ENCODE assay signal across 12 cellular contexts in the genomic region with DNA sequence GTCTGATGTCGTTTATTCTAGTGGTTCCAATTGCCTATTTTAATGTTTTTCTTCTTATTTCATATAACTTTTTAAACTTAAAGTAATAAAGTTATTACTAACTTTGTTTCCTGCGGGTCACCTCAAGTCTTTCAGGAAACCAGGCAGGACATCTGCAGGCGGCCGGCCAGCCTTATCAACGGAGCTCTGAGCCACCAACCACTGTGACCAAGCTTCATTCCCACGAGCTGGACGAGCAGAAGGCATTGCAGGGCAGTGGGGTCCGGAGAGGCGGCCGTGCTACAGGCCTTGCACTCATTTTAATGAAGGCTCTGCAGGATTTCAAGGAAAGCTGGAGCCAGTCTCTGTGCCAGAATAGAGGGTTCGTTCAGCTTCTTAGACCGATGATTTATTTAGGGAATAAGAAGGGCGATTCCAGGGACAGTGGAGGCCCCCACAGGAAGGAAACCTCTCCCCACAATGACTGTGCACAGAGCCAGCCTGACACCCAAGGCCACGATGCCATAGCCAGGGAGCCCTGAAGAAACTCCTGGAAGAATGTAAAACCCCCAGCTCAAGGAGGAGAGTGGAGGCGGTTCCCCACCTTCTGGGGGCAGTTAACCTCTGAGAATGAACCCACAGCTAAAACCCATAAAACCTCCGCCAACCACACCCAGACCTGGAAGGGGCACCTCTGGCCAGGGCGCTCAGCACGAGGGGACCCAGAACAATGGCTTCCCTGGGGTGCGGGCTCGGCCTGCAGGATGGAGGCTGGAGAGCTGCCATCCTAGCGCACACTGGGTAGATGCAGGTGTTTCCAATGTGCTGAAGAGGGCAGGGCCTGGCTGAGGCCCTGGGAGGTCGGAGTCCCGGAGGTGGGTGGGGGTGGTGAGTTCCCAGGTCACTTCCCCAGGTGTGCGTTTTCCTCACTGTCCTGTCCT.
DNase-seq lines count a peak whose midpoint lies in the region; ATAC-seq and TF ChIP-seq lines count a peak whose summit lies in the region.
"Had no signal": no experiment of that assay in that cellular context is flagged by ENCODE, and none has a peak within 500 bp of the region (broad histone marks: within the 10 kb centered on the region; RNA-seq: fewer than 3 reads in every experiment).

No MANE protein-coding gene starts in this region.

- no peak overlapping the region for H3K27ac Mint-ChIP-seq in activated naive CD8-positive, alpha-beta T cell treated with anti-CD3 and anti-CD28 coated beads, Interleukin-2, amount 10 ng/mL, durations not matched to agents 7 days and 5 days
- peak overlapping the region in 5 of 6 donors; percentile 22 to 82 (median 65) for H3K27ac Mint-ChIP-seq in naive B cell

- H3K9me3 Mint-ChIP-seq in activated naive CD8-positive, alpha-beta T cell treated with anti-CD3 and anti-CD28 coated beads, Interleukin-2, amount 10 ng/mL, durations not matched to agents 7 days and 5 days = no peaks in the 10 kb centered on the region
- no peaks in the 10 kb centered on the region for H3K9me3 Mint-ChIP-seq in naive B cell

- no peaks in the 10 kb centered on the region for H3K79me2 ChIP-seq in mesendoderm (ENCODE audit: control insufficient read depth, insufficient read depth, low read length)

- H4K5ac ChIP-seq in IMR-90 (ENCODE audit: low read depth, low read length) = no peak overlapping the region
- H4K5ac ChIP-seq in mesendoderm (ENCODE audit: low read length) = no peak overlapping the region

- peak; percentile 29 for DNase-seq in CMK (ENCODE audit: low read depth)
- no peak for DNase-seq in IMR-90
- DNase-seq in activated naive CD8-positive, alpha-beta T cell treated with anti-CD3 and anti-CD28 coated beads, Interleukin-2, amount 10 ng/mL, durations not matched to agents 7 days and 5 days = no peak
- DNase-seq in naive B cell = no peak
- no peak for DNase-seq in mesendoderm
- no peak for DNase-seq in NCI-H1048 (lab: John Stamatoyannopoulos, UW)
- DNase-seq in A673 (ENCODE audit: low spot score) = no peak
- DNase-seq: NCI-H2029 treated with DMSO at 0.1 percent for 48 hours; posterior cingulate gyrus; stimulated activated CD4-positive, alpha-beta T cell treated with anti-CD3 and anti-CD28 coated beads, Interleukin-4, amount 100 ng/mL, for 4 hours; testis had no signal

- WGBS in IMR-90 (ENCODE audit: extremely low coverage in 2 of 2, insufficient read length in 1 of 2), 2 experiments = 100% methylated on average over 1 of the region's 24 CpGs; no CpG with 5 or more reads in 1 of the 2 experiments
- no CpG with 5 or more reads among the region's 24 CpGs for WGBS in mesendoderm (ENCODE audit: extremely low coverage, insufficient coverage, low lambda C conversion rate)

- H3K4me1 Mint-ChIP-seq in activated naive CD8-positive, alpha-beta T cell treated with anti-CD3 and anti-CD28 coated beads, Interleukin-2, amount 10 ng/mL, durations not matched to agents 7 days and 5 days = peaks cover 3% of the 10 kb centered on the region
- H3K4me1 Mint-ChIP-seq in naive B cell = peaks cover 31 to 51% (median 49%) of the 10 kb centered on the region in 3 donors

- H3K27me3 Mint-ChIP-seq in activated naive CD8-positive, alpha-beta T cell treated with anti-CD3 and anti-CD28 coated beads, Interleukin-2, amount 10 ng/mL, durations not matched to agents 7 days and 5 days = no peaks in the 10 kb centered on the region
- no peaks in the 10 kb centered on the region for H3K27me3 Mint-ChIP-seq in naive B cell

- in situ Hi-C loops in IMR-90 (cut with MboI; ENCODE audit: low sequenced_read_pairs) = no loop called here

- BruUV-seq in IMR-90 (replicated peaks; lab: Mats Ljungman, UMichigan) = no TSS peak
- BruUV-seq in A673 (replicated peaks; lab: Mats Ljungman, UMichigan) = no TSS peak

- H2BK5ac ChIP-seq in IMR-90 (ENCODE audit: low read depth, low read length, poor library complexity, severe bottlenecking) (no peak overlapping the region), mesendoderm (ENCODE audit: low read length) (no peak overlapping the region)

- no peak overlapping the region for H3K4me3 Mint-ChIP-seq in activated naive CD8-positive, alpha-beta T cell treated with anti-CD3 and anti-CD28 coated beads, Interleukin-2, amount 10 ng/mL, durations not matched to agents 7 days and 5 days
- H3K4me3 Mint-ChIP-seq in naive B cell = peak overlapping the region in 3 of 8 donors; percentile 19 to 47 (median 35)

- peaks cover 11% of the 10 kb centered on the region for H3K4me1 ChIP-seq in IMR-90 (ENCODE audit: control insufficient read depth, insufficient read depth, low read length)
- peaks cover 2% of the 10 kb centered on the region for H3K4me1 ChIP-seq in mesendoderm (ENCODE audit: control insufficient read depth, low read depth, low read length)
- no peaks in the 10 kb centered on the region for H3K4me1 ChIP-seq in A673 (ENCODE audit: insufficient read depth, low read length, poor library complexity, severe bottlenecking)

- ATAC-seq in IMR-90 (ENCODE audit: low read depth) (no peak), naive B cell (ENCODE audit: low read depth in 2 of 2) (peak in 1 of 2 donors; percentile 11), esophagus mucosa (no peak)
- ATAC-seq in activated naive CD8-positive, alpha-beta T cell treated with anti-CD3 and anti-CD28 coated beads, Interleukin-2, amount 10 ng/mL, durations not matched to agents 7 days and 5 days (ENCODE audit: low read depth) = peak; percentile 19

- H3K4me3 ChIP-seq in IMR-90 (ENCODE audit: insufficient read depth, low read depth, low read length) = no peak overlapping the region
- no peak overlapping the region for H3K4me3 ChIP-seq in mesendoderm (ENCODE audit: low read length)
- H3K4me3 ChIP-seq in A673 (ENCODE audit: low read depth, low read length, poor library complexity, severe bottlenecking) = no peak overlapping the region
- H3K4me3 ChIP-seq: testis had no signal

- H3K56ac ChIP-seq in IMR-90 (ENCODE audit: extremely low read depth, insufficient read depth, low read length) (no peak overlapping the region), mesendoderm (ENCODE audit: low read length) (no peak overlapping the region)

- no peak overlapping the region for H3K23ac ChIP-seq in IMR-90 (ENCODE audit: low read depth, low read length)
- H3K23ac ChIP-seq in mesendoderm (ENCODE audit: low read length) = no peak overlapping the region

- dilution Hi-C loops in IMR-90 (cut with HindIII; ENCODE audit: low sequenced_read_pairs, unreplicated experiment) = no loop called here

- H3K9ac ChIP-seq in IMR-90 (ENCODE audit: low read depth, low read length) (no peak overlapping the region), mesendoderm (ENCODE audit: low read length) (no peak overlapping the region)

- no peak overlapping the region for H2AK9ac ChIP-seq in IMR-90 (replicated peaks; ENCODE audit: low read depth, low read length, poor library complexity)

- H3K27me3 ChIP-seq in IMR-90 (ENCODE audit: control insufficient read depth, insufficient read depth, low read length) = no peaks in the 10 kb centered on the region
- H3K27me3 ChIP-seq in mesendoderm (ENCODE audit: insufficient read depth, low read length, poor library complexity) = no peaks in the 10 kb centered on the region
- no peaks in the 10 kb centered on the region for H3K27me3 ChIP-seq in A673 (replicated peaks; ENCODE audit: insufficient read depth, low read depth, low read length, poor library complexity)
- H3K27me3 ChIP-seq: testis had no signal

- POLR2A ChIA-PET in IMR-90 (lab: Charles Lee; ENCODE audit: unreplicated experiment) = no interaction called here
- POLR2A ChIA-PET in activated naive CD8-positive, alpha-beta T cell treated with anti-CD3 and anti-CD28 coated beads, Interleukin-2, amount 10 ng/mL, durations not matched to agents 7 days and 5 days (lab: Charles Lee) = no interaction called here
- POLR2A ChIA-PET in A673 (lab: Charles Lee; ENCODE audit: low non-redundant PET) = no interaction called here

- no peak overlapping the region; the same call in 1 of the 2 replicates for H3K27ac ChIP-seq in IMR-90 (ENCODE audit: insufficient read depth, low read length)
- no peak overlapping the region for H3K27ac ChIP-seq in mesendoderm (ENCODE audit: low read depth, low read length)
- H3K27ac ChIP-seq in A673 (ENCODE audit: low read depth, low read length, poor library complexity, severe bottlenecking) = no peak overlapping the region
- H3K27ac ChIP-seq: testis had no signal

- H3K36me3 ChIP-seq in IMR-90 (ENCODE audit: control insufficient read depth, insufficient read depth, low read length) = peaks cover 31% of the 10 kb centered on the region
- no peaks in the 10 kb centered on the region for H3K36me3 ChIP-seq in mesendoderm (ENCODE audit: control insufficient read depth, insufficient read depth, low read length)
- peaks cover 3% of the 10 kb centered on the region for H3K36me3 ChIP-seq in A673 (ENCODE audit: insufficient read depth, low read length, poor library complexity, severe bottlenecking)

- H3K9me3 ChIP-seq in IMR-90 (ENCODE audit: control insufficient read depth, insufficient read depth, low read length) (no peaks in the 10 kb centered on the region), A673 (ENCODE audit: low read depth, low read length, poor library complexity, severe bottlenecking) (no peaks in the 10 kb centered on the region)
- H3K9me3 ChIP-seq: testis had no signal

- no peak overlapping the region for H2BK15ac ChIP-seq in IMR-90 (ENCODE audit: low read depth, low read length)
- no peak overlapping the region for H2BK15ac ChIP-seq in mesendoderm (replicated peaks; ENCODE audit: low read depth)

- H3K18ac ChIP-seq in IMR-90 (ENCODE audit: low read depth, low read length) (no peak overlapping the region), mesendoderm (ENCODE audit: low read length) (no peak overlapping the region)

- no peak for TF ChIP-seq RAD21 in IMR-90 (IDR thresholded peaks at IDR 0.05; ENCODE audit: low read length)

- no peaks in the 10 kb centered on the region for H3K36me3 Mint-ChIP-seq in activated naive CD8-positive, alpha-beta T cell treated with anti-CD3 and anti-CD28 coated beads, Interleukin-2, amount 10 ng/mL, durations not matched to agents 7 days and 5 days
- peaks cover 0 to 7% of the 10 kb centered on the region in 2 donors for H3K36me3 Mint-ChIP-seq in naive B cell

- TF ChIP-seq POLR2A in IMR-90 (IDR thresholded peaks at IDR 0.05; ENCODE audit: low read depth, low read length) = no peak

- H2BK120ac ChIP-seq in IMR-90 (ENCODE audit: low read depth, low read length) (no peak overlapping the region), mesendoderm (ENCODE audit: low read depth, low read length) (no peak overlapping the region)

- H3K4me2 ChIP-seq in IMR-90 (ENCODE audit: low read depth, low read length) (no peak overlapping the region), mesendoderm (ENCODE audit: low read length) (no peak overlapping the region)

- no peak overlapping the region for H2BK20ac ChIP-seq in IMR-90 (ENCODE audit: low read depth, low read length)

- intact Hi-C loops in IMR-90 (cut with micrococcal nuclease) = no loop called here
- intact Hi-C loops in A673 (cut with micrococcal nuclease; ENCODE audit: unreplicated experiment) = no loop called here

- peaks cover 31% of the 10 kb centered on the region for H3K9me1 ChIP-seq in IMR-90 (ENCODE audit: insufficient read depth, low read length)

- CTCF ChIA-PET in IMR-90 (lab: Yijun Ruan, JAX) (no interaction called here), A673 (lab: Charles Lee) (no interaction called here)

- peak overlapping the region; percentile 17; the same call in 1 of the 2 replicates for H2AK5ac ChIP-seq in IMR-90 (ENCODE audit: low read depth, low read length)
- H2AK5ac ChIP-seq in mesendoderm (ENCODE audit: low read length) = no peak overlapping the region

- H4K8ac ChIP-seq in IMR-90 (ENCODE audit: low read depth in 2 of 2, low read length in 2 of 2) (no peak overlapping the region), mesendoderm (ENCODE audit: low read depth, low read length) (no peak overlapping the region)

- TF ChIP-seq CTCF in IMR-90 (conservative IDR thresholded peaks at IDR 0.05; ENCODE audit: low read depth, low read length) (no peak), A673 (conservative IDR thresholded peaks at IDR 0.05; ENCODE audit: low read depth, low read length) (no peak)

- peaks cover 18 to 87% of the 10 kb centered on the region in 2 experiments for H3K79me1 ChIP-seq in IMR-90 (ENCODE audit: low read depth in 1 of 2, low read length in 2 of 2)
- H3K79me1 ChIP-seq in mesendoderm (ENCODE audit: low read length) = peaks cover 10% of the 10 kb centered on the region

- H3K14ac ChIP-seq in IMR-90 (replicated peaks; ENCODE audit: low read depth, low read length) = no peak overlapping the region

- H4K20me1 ChIP-seq in IMR-90 (ENCODE audit: insufficient read depth, low read length) = peaks cover 68% of the 10 kb centered on the region

- H3K4ac ChIP-seq in IMR-90 (ENCODE audit: low read depth, low read length) = no peak overlapping the region
- H3K4ac ChIP-seq in mesendoderm (ENCODE audit: low read depth, low read length) = no peak overlapping the region

- H2AFZ ChIP-seq in IMR-90 (replicated peaks; ENCODE audit: low read length, poor library complexity) = no peak overlapping the region

- no peak overlapping the region for H4K91ac ChIP-seq in IMR-90 (ENCODE audit: insufficient read depth, low read depth, low read length)
